In the genomic region with DNA sequence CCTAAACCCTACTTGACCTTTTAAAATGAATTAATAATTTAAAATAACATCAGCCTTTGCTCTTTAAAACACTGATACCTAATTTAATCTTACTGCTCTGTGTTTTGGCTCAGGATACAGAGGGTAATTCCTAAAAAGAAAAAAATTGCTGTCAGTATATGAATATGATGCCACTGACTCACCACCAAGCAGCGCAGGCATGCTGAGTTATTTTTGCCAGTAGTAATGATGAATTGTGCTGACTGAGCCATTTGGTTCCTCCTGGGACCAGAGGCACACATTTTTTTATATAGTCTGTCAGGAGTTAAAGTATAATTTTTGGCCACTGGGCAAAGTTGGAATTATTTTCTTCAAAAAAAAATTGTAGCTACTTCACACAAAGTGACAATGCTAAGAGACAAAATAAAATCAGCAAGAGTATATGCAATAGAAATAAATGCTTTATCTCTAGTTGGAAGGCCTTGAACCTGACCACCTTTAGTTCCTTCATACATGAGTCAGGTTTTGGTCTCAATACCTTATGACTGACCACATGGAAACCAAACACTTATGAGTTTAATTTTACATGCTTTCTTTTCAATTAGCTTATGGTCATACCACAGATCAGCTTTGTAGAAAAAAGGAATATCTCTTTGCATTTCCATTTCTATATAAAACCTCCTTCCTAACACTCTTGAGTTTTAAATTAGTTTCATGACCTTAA, we compare ENCODE assay signal across 10 cellular contexts.
DNase-seq lines count a peak whose midpoint lies in the region.
"Had no signal": no experiment of that assay in that cellular context is flagged by ENCODE, and none has a peak within 500 bp of the region (broad histone marks: within the 10 kb centered on the region; RNA-seq: fewer than 3 reads in every experiment).

No MANE protein-coding gene starts in this region.

- intact Hi-C loops in activated CD4-positive, alpha-beta memory T cell treated with anti-CD3 and anti-CD28 coated beads for 36 hours (cut with micrococcal nuclease), result loop anchor here (1.0 to 5.0 kb wide), 2 partner anchors 26 to 215 kb away; no protein-coding TSS in a partner anchor

- H3K27me3 Mint-ChIP-seq in activated CD4-positive, alpha-beta memory T cell treated with anti-CD3 and anti-CD28 coated beads for 36 hours, result no peaks in the 10 kb centered on the region
- H3K27me3 Mint-ChIP-seq in activated CD4-positive, alpha-beta memory T cell treated with anti-CD3 and anti-CD28 coated beads, Interleukin-2, amount 10 ng/mL, durations not matched to agents 7 days and 5 days, result no peaks in the 10 kb centered on the region

- H3K27me3 ChIP-seq in MG63, result no peaks in the 10 kb centered on the region
- H3K27me3 ChIP-seq: BLaER1 treated with 17β-estradiol and CSF1 and Interleukin-3, amounts not matched to agents 10 nM and 100 nM had no signal

- H3K9me3 ChIP-seq in MG63, result no peaks in the 10 kb centered on the region

- H3K36me3 Mint-ChIP-seq in activated CD4-positive, alpha-beta memory T cell treated with anti-CD3 and anti-CD28 coated beads for 36 hours, result peaks cover 4% of the 10 kb centered on the region
- H3K36me3 Mint-ChIP-seq in activated CD4-positive, alpha-beta memory T cell treated with anti-CD3 and anti-CD28 coated beads, Interleukin-2, amount 10 ng/mL, durations not matched to agents 7 days and 5 days (ENCODE audit: low read depth), result peaks cover 3% of the 10 kb centered on the region

- H3K4me3 Mint-ChIP-seq in activated CD4-positive, alpha-beta memory T cell treated with anti-CD3 and anti-CD28 coated beads for 36 hours, result no peak overlapping the region
- no peak overlapping the region for H3K4me3 Mint-ChIP-seq in activated CD4-positive, alpha-beta memory T cell treated with anti-CD3 and anti-CD28 coated beads, Interleukin-2, amount 10 ng/mL, durations not matched to agents 7 days and 5 days

- peaks cover 29% of the 10 kb centered on the region for H3K4me1 Mint-ChIP-seq in activated CD4-positive, alpha-beta memory T cell treated with anti-CD3 and anti-CD28 coated beads for 36 hours (ENCODE audit: low read depth)
- peaks cover 7% of the 10 kb centered on the region for H3K4me1 Mint-ChIP-seq in activated CD4-positive, alpha-beta memory T cell treated with anti-CD3 and anti-CD28 coated beads, Interleukin-2, amount 10 ng/mL, durations not matched to agents 7 days and 5 days

- H3K27ac Mint-ChIP-seq in activated CD4-positive, alpha-beta memory T cell treated with anti-CD3 and anti-CD28 coated beads for 36 hours, result no peak overlapping the region
- no peak overlapping the region for H3K27ac Mint-ChIP-seq in activated CD4-positive, alpha-beta memory T cell treated with anti-CD3 and anti-CD28 coated beads, Interleukin-2, amount 10 ng/mL, durations not matched to agents 7 days and 5 days

- CTCF ChIA-PET in activated CD4-positive, alpha-beta memory T cell treated with anti-CD3 and anti-CD28 coated beads for 36 hours (lab: Charles Lee), result interaction anchor here (0.7 to 1.4 kb wide), 3 partner anchors 33 to 1139 kb away, joined by 3 read pairs; no protein-coding TSS in a partner anchor
- CTCF ChIA-PET in activated CD4-positive, alpha-beta memory T cell treated with anti-CD3 and anti-CD28 coated beads, Interleukin-2, amount 10 ng/mL, durations not matched to agents 7 days and 5 days (lab: Charles Lee), result interaction anchor here (0.6 kb wide), 1 partner anchor 74 kb away, joined by 4 read pairs; no protein-coding TSS in a partner anchor

- peaks cover 3% of the 10 kb centered on the region for H3K9me3 Mint-ChIP-seq in activated CD4-positive, alpha-beta memory T cell treated with anti-CD3 and anti-CD28 coated beads for 36 hours
- peaks cover 3% of the 10 kb centered on the region for H3K9me3 Mint-ChIP-seq in activated CD4-positive, alpha-beta memory T cell treated with anti-CD3 and anti-CD28 coated beads, Interleukin-2, amount 10 ng/mL, durations not matched to agents 7 days and 5 days

- H3K4me3 ChIP-seq in MG63, result no peak overlapping the region
- H3K4me3 ChIP-seq: BLaER1 treated with 17β-estradiol and CSF1 and Interleukin-3, amounts not matched to agents 10 nM and 100 nM had no signal

- DNase-seq in activated CD4-positive, alpha-beta memory T cell treated with anti-CD3 and anti-CD28 coated beads for 36 hours, result peak; percentile 65
- DNase-seq in activated CD4-positive, alpha-beta memory T cell treated with anti-CD3 and anti-CD28 coated beads, Interleukin-2, amount 10 ng/mL, durations not matched to agents 7 days and 5 days, result no peak
- DNase-seq in MG63, result peak; percentile 71
- DNase-seq in dermis blood vessel endothelial cell, result peak; percentile 74
- peak; percentile 19 to 29 for DNase-seq in stimulated activated CD4-positive, alpha-beta T cell treated with anti-CD3 and anti-CD28 coated beads, Interleukin-2, amount 100 ng/mL, for 24 hours
- no peak for DNase-seq in activated gamma-delta T cell treated with Interleukin-2 at 50 U/mL for 16 hours
- no peak for DNase-seq in 8988T
- DNase-seq in D341Med (ENCODE audit: low spot score), result no peak
- DNase-seq: NCI-H187 treated with DMSO at 0.1 percent for 48 hours had no signal

- POLR2A ChIA-PET in activated CD4-positive, alpha-beta memory T cell treated with anti-CD3 and anti-CD28 coated beads for 36 hours (lab: Charles Lee), result no interaction called here
- POLR2A ChIA-PET in activated CD4-positive, alpha-beta memory T cell treated with anti-CD3 and anti-CD28 coated beads, Interleukin-2, amount 10 ng/mL, durations not matched to agents 7 days and 5 days (lab: Charles Lee), result no interaction called here

- H3K36me3 ChIP-seq in MG63, result no peaks in the 10 kb centered on the region

Comparison
In these comparisons a context has a peak if more than half of its experiments do, and no peak if none do; other contexts are left out.
1. DNase-seq: peak in activated CD4-positive, alpha-beta memory T cell treated with anti-CD3 and anti-CD28 coated beads for 36 hours (single experiment), MG63 (single experiment), dermis blood vessel endothelial cell (single experiment) and stimulated activated CD4-positive, alpha-beta T cell treated with anti-CD3 and anti-CD28 coated beads, Interleukin-2, amount 100 ng/mL, for 24 hours (2 of 2); none in activated CD4-positive, alpha-beta memory T cell treated with anti-CD3 and anti-CD28 coated beads, Interleukin-2, amount 10 ng/mL, durations not matched to agents 7 days and 5 days (single experiment), activated gamma-delta T cell treated with Interleukin-2 at 50 U/mL for 16 hours (single experiment), 8988T (single experiment) and D341Med (single experiment).